ENCODE assay signal across 8 cellular contexts in the genomic region with DNA sequence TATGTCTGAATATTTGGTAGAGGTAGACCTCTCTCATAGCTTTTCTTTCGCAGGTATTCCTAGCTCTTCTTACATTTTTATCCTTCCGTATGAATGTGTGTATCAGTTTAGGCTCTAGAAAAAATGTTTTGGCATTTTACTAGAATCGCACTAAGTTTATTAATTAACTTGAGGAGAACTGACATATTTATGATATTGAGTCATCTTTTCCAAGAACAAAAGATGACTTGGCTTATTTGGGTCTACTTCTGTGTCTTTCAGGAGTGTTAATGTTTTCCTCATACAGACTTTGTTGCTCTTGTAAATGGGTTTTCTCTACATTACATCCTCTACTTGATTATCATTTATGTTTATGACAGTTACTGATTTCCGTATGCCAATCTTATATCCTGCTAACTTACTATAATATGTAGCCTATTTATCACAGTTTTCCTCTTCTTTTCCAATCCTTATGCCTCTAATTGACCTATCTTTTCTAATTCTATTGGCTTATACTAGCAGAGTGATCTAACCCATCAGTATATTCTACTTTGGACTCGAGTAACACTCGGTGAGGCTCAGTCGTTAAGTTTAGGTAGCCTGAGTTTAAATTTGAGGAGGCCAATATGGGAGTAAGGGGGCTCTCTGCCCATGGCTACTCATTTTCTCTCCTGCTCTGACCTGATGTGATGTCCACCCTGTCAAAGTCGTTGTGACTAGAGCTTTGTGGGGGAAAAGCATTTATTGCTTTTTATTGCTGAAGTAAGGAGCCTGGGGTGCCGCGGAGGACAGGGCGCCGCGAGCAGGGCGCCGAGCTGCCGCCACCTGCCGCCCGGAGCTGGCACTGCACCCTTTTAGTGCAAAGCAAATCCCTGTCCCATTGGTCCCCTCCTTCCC. TPM values are rescaled to one million over a fixed set of nuclear protein-coding genes. Genes with fewer than 3 reads are reported as not detected.
DNase-seq lines count a peak whose midpoint lies in the region; ATAC-seq, FAIRE-seq and TF ChIP-seq lines count a peak whose summit lies in the region.

No MANE protein-coding gene starts in this region.

- H3K27me3 ChIP-seq in lower lobe of right lung (ENCODE audit: low read depth), result no peaks in the 10 kb centered on the region

- DNase-seq in AG10803 (ENCODE audit: low read depth), result peak; percentile 60
- DNase-seq in H54 (ENCODE audit: insufficient read length, low spot score), result peak; percentile 77
- DNase-seq in NCI-H774 (lab: John Stamatoyannopoulos, UW), result peak; percentile 66
- peak; percentile 82 to 84 for DNase-seq in activated CD4-positive, alpha-beta T cell treated with anti-CD3 and anti-CD28 coated beads, Interleukin-2, amount 50 U/mL, for 48 hours
- peak; percentile 82 for DNase-seq in dermis blood vessel endothelial cell
- DNase-seq in lower lobe of right lung, result peak; percentile 87
- DNase-seq in stimulated activated CD4-positive, alpha-beta T cell treated with anti-CD3 and anti-CD28 coated beads, TNF-alpha, amount 100 ng/mL, for 4 hours (ENCODE audit: low read depth in 3 of 3), result peak; percentile 52 to 71 (median 53)

- ATAC-seq in lower lobe of right lung, result peak; percentile 93 to 94
- ATAC-seq in HG03139 (IDR thresholded peaks at IDR 0.05; ENCODE audit: unreplicated experiment), result no peak

- H3K4me3 ChIP-seq in AG10803 (ENCODE audit: low read length) (peak overlapping the region; percentile 22), lower lobe of right lung (no peak overlapping the region)

- no peak for TF ChIP-seq POLR2A in H54 (IDR thresholded peaks at IDR 0.05; ENCODE audit: low read depth, low read length)

- FAIRE-seq in H54 (lab: Jason Lieb, UNC), result no peak

- intact Hi-C loops in lower lobe of right lung (cut with DNase I), result no loop called here

- H3K27ac ChIP-seq in lower lobe of right lung, result no peak overlapping the region

- H3K36me3 ChIP-seq in lower lobe of right lung, result no peaks in the 10 kb centered on the region

- TF ChIP-seq CTCF in AG10803 (conservative IDR thresholded peaks at IDR 0.05; ENCODE audit: low read length), result peak; percentile 88
- TF ChIP-seq CTCF in lower lobe of right lung (IDR thresholded peaks at IDR 0.05), result peak; percentile 96

- H3K9me3 ChIP-seq in lower lobe of right lung, result no peaks in the 10 kb centered on the region

- H3K4me1 ChIP-seq in lower lobe of right lung, result peaks cover 9% of the 10 kb centered on the region

RNA-seq across cellular contexts. Expression of a gene that starts 20.0 kb away (rescaled TPM):
- not detected in 2 replicates for total RNA-seq in dermis blood vessel endothelial cell
- 16.6 TPM for total RNA-seq in lower lobe of right lung

RNA-seq across cellular contexts. Expression of a gene that starts 37.8 kb away (rescaled TPM):
- total RNA-seq in dermis blood vessel endothelial cell (0.28 and 0.51 TPM in 2 replicates), lower lobe of right lung (29.0 TPM)

Comparison
In these comparisons a context has a peak if more than half of its experiments do, and no peak if none do; other contexts are left out.
1. RNA of a gene that starts 20.0 kb away (total RNA-seq): 16.6 TPM in lower lobe of right lung (single experiment); not detected in dermis blood vessel endothelial cell; every median in the first group is over 10 times any median in the second.
2. RNA of a gene that starts 37.8 kb away (total RNA-seq): 29.0 TPM in lower lobe of right lung (single experiment); 0.28 to 0.51 TPM in dermis blood vessel endothelial cell; every median in the first group is over 10 times any median in the second.
3. Peak in every context shown above with its lines, with median percentiles within 50 percentile points of each other: DNase-seq.